In genomic region chr22:42060489-42060888, GRCh38 we compare ENCODE assay signal across 17 cellular contexts. TPM values are rescaled to one million over a fixed set of nuclear protein-coding genes. Genes with fewer than 3 reads are reported as not detected.
DNase-seq lines count a peak whose midpoint lies in the region; ATAC-seq, FAIRE-seq and TF ChIP-seq lines count a peak whose summit lies in the region.
"Had no signal": no experiment of that assay in that cellular context is flagged by ENCODE, and none has a peak within 500 bp of the region (broad histone marks: within the 10 kb centered on the region; RNA-seq: fewer than 3 reads in every experiment).

No MANE protein-coding gene starts in this region.

- no peak for FAIRE-seq in kidney (lab: Jason Lieb, UNC)
- FAIRE-seq: GM12878, H1 had no signal

- H3K9me3 ChIP-seq in right atrium auricular region (peaks cover 0 to 12% of the 10 kb centered on the region in 2 donors), kidney (ENCODE audit: control insufficient read depth in 1 of 2, low read length in 2 of 2) (peaks cover 0 to 9% of the 10 kb centered on the region in 2 donors), spleen (peaks cover 0 to 24% (median 16%) of the 10 kb centered on the region in 8 donors)

- H3K4me1 ChIP-seq in right atrium auricular region (no peaks in the 10 kb centered on the region), kidney (ENCODE audit: control insufficient read depth in 1 of 2, insufficient read depth in 1 of 2, low read depth in 1 of 2, low read length in 2 of 2) (peaks cover 4 to 5% of the 10 kb centered on the region in 2 donors), spleen (no peaks in the 10 kb centered on the region)
- H3K4me1 ChIP-seq: BLaER1 treated with 17β-estradiol and CSF1 and Interleukin-3, amounts not matched to agents 10 nM and 100 nM had no signal

- TF ChIP-seq CTCF in right atrium auricular region (IDR thresholded peaks at IDR 0.05) (no peak), kidney (IDR thresholded peaks at IDR 0.05; ENCODE audit: borderline replicate concordance, extremely low read depth, insufficient read depth) (no peak), spleen (IDR thresholded peaks at IDR 0.05 in 8 of 11, conservative IDR thresholded peaks at IDR 0.05 in 3 of 11) (no peak)

- intact Hi-C loops in left cardiac atrium (cut with DNase I) (no loop called here), kidney (cut with DNase I) (no loop called here), spleen (cut with DNase I; ENCODE audit: low total_unique reads) (no loop called here)

- ATAC-seq in left cardiac atrium, result no peak
- ATAC-seq: CD8-positive, alpha-beta T cell; GM12878 had no signal

- H3K4me3 ChIP-seq in right atrium auricular region, result no peak overlapping the region
- no peak overlapping the region for H3K4me3 ChIP-seq in kidney (ENCODE audit: low read length in 2 of 2)
- no peak overlapping the region for H3K4me3 ChIP-seq in spleen
- H3K4me3 ChIP-seq: BLaER1 treated with 17β-estradiol and CSF1 and Interleukin-3, amounts not matched to agents 10 nM and 100 nM; GM12878; HAP-1 had no signal

- no peak overlapping the region for H3K9ac ChIP-seq in kidney (ENCODE audit: low read length in 2 of 2)
- H3K9ac ChIP-seq: BLaER1 treated with 17β-estradiol and CSF1 and Interleukin-3, amounts not matched to agents 10 nM and 100 nM had no signal

- 94 to 98% (median 94%) methylated on average over 5 of the region's 5 CpGs for WGBS in spleen, 5 donors

- H3K27ac ChIP-seq in right atrium auricular region (no peak overlapping the region), kidney (ENCODE audit: low read depth in 2 of 2, low read length in 2 of 2) (no peak overlapping the region), spleen (no peak overlapping the region)
- H3K27ac ChIP-seq: BLaER1 treated with 17β-estradiol and CSF1 and Interleukin-3, amounts not matched to agents 10 nM and 100 nM had no signal

- DNase-seq in right atrium auricular region (ENCODE audit: low spot score) (peak; percentile 38), left cardiac atrium (no peak), kidney (peak; percentile 27), spleen (peak; percentile 47), cerebellar cortex (ENCODE audit: low spot score) (no peak), NCI-H748 treated with DMSO at 0.1 percent for 48 hours (lab: John Stamatoyannopoulos, UW) (no peak)
- DNase-seq: Calu3; CD8-positive, alpha-beta T cell; DMS 273 treated with DMSO at 0.1 percent for 48 hours; DMS53; DND-41; EL had no signal

- TF ChIP-seq POLR2A in spleen (IDR thresholded peaks at IDR 0.05), result no peak

- H3K36me3 ChIP-seq in right atrium auricular region, result peaks cover 47% of the 10 kb centered on the region
- peaks cover 12 to 18% of the 10 kb centered on the region in 2 donors for H3K36me3 ChIP-seq in kidney (ENCODE audit: control insufficient read depth in 1 of 2, insufficient read depth in 2 of 2, low read length in 2 of 2)
- peaks cover 5 to 77% (median 50%) of the 10 kb centered on the region in 6 donors for H3K36me3 ChIP-seq in spleen

- H3K27me3 ChIP-seq in right atrium auricular region (no peaks in the 10 kb centered on the region), spleen (replicated peaks in 1 of 7) (no peaks in the 10 kb centered on the region)
- H3K27me3 ChIP-seq: BLaER1 treated with 17β-estradiol and CSF1 and Interleukin-3, amounts not matched to agents 10 nM and 100 nM had no signal

RNA-seq across cellular contexts. Expression of gene NAGA, which starts 10.1 kb away (rescaled TPM):
- 10 to 100 TPM; 19.1 to 21.7 TPM for total RNA-seq in right atrium auricular region
- 10 to 100 TPM; 16.7 to 21.1 TPM for total RNA-seq in left cardiac atrium
- total RNA-seq in kidney, result 29.8 TPM
- 27.0 TPM for polyA plus RNA-seq in kidney (ENCODE audit: insufficient read depth, low read depth, low replicate concordance)
- total RNA-seq in spleen, result 10 to 100 TPM; 20.2 to 60.2 (median 34.1) TPM
- 1 to 10 TPM; 7.0 to 7.4 (median 7.1) TPM for polyA plus RNA-seq in spleen

RNA-seq across cellular contexts. Expression of gene PHETA2, which starts 13.6 kb away (rescaled TPM):
- total RNA-seq in right atrium auricular region, result 10 to 100 TPM in 1 of 2 donors, 1 to 10 TPM in 1; 6.5 to 12.7 TPM
- total RNA-seq in left cardiac atrium, result 10 to 100 TPM in 1 of 2 donors, 1 to 10 TPM in 1; 8.7 to 11.3 TPM
- 10.4 TPM for total RNA-seq in kidney
- 6.3 TPM for polyA plus RNA-seq in kidney (ENCODE audit: insufficient read depth, low read depth, low replicate concordance)
- total RNA-seq in spleen, result 10 to 100 TPM in 3 of 7 donors, 1 to 10 TPM in 4; 6.8 to 11.5 (median 9.6) TPM
- 1 to 10 TPM; 3.1 to 5.5 (median 4.3) TPM for polyA plus RNA-seq in spleen
- total RNA-seq: G401 had no signal

RNA-seq across cellular contexts. Expression of gene SMDT1, which starts 19.0 kb away (rescaled TPM):
- total RNA-seq in right atrium auricular region (10 to 100 TPM in 1 of 2 donors, 1 to 10 TPM in 1; 9.6 to 11.9 TPM), left cardiac atrium (100 to 1,000 TPM; 119 to 151 TPM), kidney (113 TPM), spleen (10 to 100 TPM; 13.6 to 91.4 (median 69.6) TPM)
- polyA plus RNA-seq in kidney (ENCODE audit: insufficient read depth, low read depth, low replicate concordance) (264 TPM), spleen (100 to 1,000 TPM in 1 of 3 donors, 10 to 100 TPM in 2; 79.9 to 171 (median 90.7) TPM)

RNA-seq across cellular contexts. Expression of gene NDUFA6, which starts 30.1 kb away (rescaled TPM):
- total RNA-seq in right atrium auricular region (100 to 1,000 TPM; 143 to 185 TPM), left cardiac atrium (100 to 1,000 TPM; 224 to 247 TPM), kidney (69.0 TPM), spleen (10 to 100 TPM; 31.1 to 44.9 (median 36.8) TPM)
- polyA plus RNA-seq in kidney (ENCODE audit: insufficient read depth, low read depth, low replicate concordance) (317 TPM), spleen (10 to 100 TPM; 50.2 to 73.8 (median 64.2) TPM)

Comparison
In these comparisons a context has a peak if more than half of its experiments do, and no peak if none do; other contexts are left out.
1. DNase-seq: peak in right atrium auricular region (single experiment), kidney (single experiment) and spleen (single experiment); none in left cardiac atrium (single experiment), cerebellar cortex (single experiment) and NCI-H748 treated with DMSO at 0.1 percent for 48 hours (single experiment).